Comparison of ENCODE assay signal across 25 cellular contexts in the genomic region with DNA sequence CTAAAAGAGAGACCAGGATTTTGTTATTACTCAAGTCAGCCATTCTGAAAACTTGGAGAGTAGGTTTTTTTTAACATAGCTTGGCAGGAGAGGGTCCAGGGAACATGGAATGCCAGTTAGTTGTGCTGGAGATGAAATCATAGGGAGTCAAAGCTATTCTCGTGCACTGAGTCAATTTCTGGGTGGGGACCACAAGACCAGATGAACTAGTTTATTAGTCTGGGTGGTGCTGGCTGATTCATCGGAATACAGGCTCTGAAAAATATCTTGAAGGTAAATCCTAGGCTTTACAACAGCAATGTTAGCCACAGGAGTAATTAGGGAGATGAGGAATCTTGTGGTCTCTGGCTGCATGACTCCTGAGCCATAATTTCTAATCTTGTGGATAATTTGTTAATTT.
DNase-seq lines count a peak whose midpoint lies in the region; ATAC-seq, FAIRE-seq and TF ChIP-seq lines count a peak whose summit lies in the region.
"Had no signal": no experiment of that assay in that cellular context is flagged by ENCODE, and none has a peak within 500 bp of the region (broad histone marks: within the 10 kb centered on the region; RNA-seq: fewer than 3 reads in every experiment).

No MANE protein-coding gene starts in this region.

- H3K27ac ChIP-seq in mammary epithelial cell (ENCODE audit: insufficient read depth, low read depth, low read length) (peak overlapping the region; percentile 42), keratinocyte (ENCODE audit: control insufficient read depth, insufficient read depth, low read length) (peak overlapping the region; percentile 40)
- H3K27ac ChIP-seq: ascending aorta, esophagus muscularis mucosa, KMS-11, tibial artery had no signal

- H2AFZ ChIP-seq in mammary epithelial cell (ENCODE audit: low read depth, low read length), result peak overlapping the region; percentile 16
- H2AFZ ChIP-seq in keratinocyte (ENCODE audit: control insufficient read depth, low read length), result no peak overlapping the region

- BruUV-seq in mammary epithelial cell (replicated peaks; lab: Mats Ljungman, UMichigan), result no TSS peak

- H4K20me1 ChIP-seq in mammary epithelial cell (ENCODE audit: insufficient read depth, low read length) (no peaks in the 10 kb centered on the region), keratinocyte (ENCODE audit: control insufficient read depth, extremely low read depth, insufficient read depth, low read length) (no peaks in the 10 kb centered on the region)

- DNase-seq in LoVo (ENCODE audit: low spot score) (peak; percentile 12), mammary epithelial cell (peak; percentile 94), keratinocyte (ENCODE audit: low read depth, low spot score) (peak; percentile 56), urothelium cell line (ENCODE audit: low spot score) (peak; percentile 13), left lobe of liver (ENCODE audit: low spot score) (no peak), left colon (no peak)
- no peak for DNase-seq in T-helper 2 cell treated with Interferon-gamma antibody and Interleukin-4, amounts not matched to agents 5 μg/mL and 100 μg/mL, for 36 hours (ENCODE audit: low spot score)
- DNase-seq: activated CD4-positive, alpha-beta T cell treated with anti-CD3 and anti-CD28 coated beads for 1 hour; activated naive CD4-positive, alpha-beta T cell treated with anti-CD3 and anti-CD28 coated beads, Interleukin-2, amount 10 ng/mL, durations not matched to agents 7 days and 5 days; activated T-cell treated with anti-CD3 and anti-CD28 coated beads, Interleukin-2, amount 50 U/mL, for 4 hours; NCI-H1092; NCI-H187 treated with DMSO at 0.1 percent for 48 hours; NCI-H226; NCI-H82; OCI-M1; small intestine; stimulated activated CD4-positive, alpha-beta T cell treated with anti-CD3 and anti-CD28 coated beads, Interleukin-4, amount 100 ng/mL, for 1 hour; stimulated activated naive CD4-positive, alpha-beta T cell treated with Interleukin-2 at 50 U/mL for 16 hours; tibial artery had no signal

- FAIRE-seq in keratinocyte (lab: Jason Lieb, UNC), result peak; percentile 93
- no peak for FAIRE-seq in urothelium cell line (lab: Jason Lieb, UNC)
- FAIRE-seq: GM12878, small intestine, TTC549 had no signal

- dilution Hi-C loops in mammary epithelial cell (cut with HindIII; ENCODE audit: low sequenced_read_pairs), result no loop called here
- dilution Hi-C loops in keratinocyte (cut with MboI; ENCODE audit: extremely low pct_ligation_motif_present, low sequenced_read_pairs), result no loop called here

- ATAC-seq in left lobe of liver, result no peak
- ATAC-seq in left colon, result no peak
- ATAC-seq: activated T-cell treated with anti-CD3 and anti-CD28 coated beads, Interleukin-2, amount 50 U/mL, for 4 hours; GM12878 had no signal

- CTCF ChIA-PET in mammary epithelial cell (lab: Charles Lee; ENCODE audit: low non-redundant PET), result no interaction called here

- no peaks in the 10 kb centered on the region for H3K9me1 ChIP-seq in keratinocyte (ENCODE audit: control insufficient read depth, extremely low read depth, insufficient read depth, low read length)

- peaks cover 18% of the 10 kb centered on the region for H3K9me3 Mint-ChIP-seq in T-helper 2 cell treated with Interferon-gamma antibody and Interleukin-4, amounts not matched to agents 5 μg/mL and 100 μg/mL, for 36 hours

- H3K36me3 ChIP-seq in mammary epithelial cell (ENCODE audit: insufficient read depth, low read length) (no peaks in the 10 kb centered on the region), keratinocyte (ENCODE audit: control insufficient read depth in 2 of 2, extremely low read depth in 1 of 2, insufficient read depth in 2 of 2, low read length in 2 of 2) (no peaks in the 10 kb centered on the region)
- H3K36me3 ChIP-seq: ascending aorta, esophagus muscularis mucosa, tibial artery had no signal

- H3K4me1 ChIP-seq in mammary epithelial cell (ENCODE audit: insufficient read depth, low read length) (peaks cover 6% of the 10 kb centered on the region), keratinocyte (ENCODE audit: control insufficient read depth, extremely low read depth, insufficient read depth, low read length) (peaks cover 12% of the 10 kb centered on the region)
- H3K4me1 ChIP-seq: ascending aorta, esophagus muscularis mucosa, tibial artery had no signal

- H3K9ac ChIP-seq in mammary epithelial cell (ENCODE audit: insufficient read depth, low read length) (no peak overlapping the region), keratinocyte (ENCODE audit: control insufficient read depth, extremely low read depth, insufficient read depth, low read length) (no peak overlapping the region)
- H3K9ac ChIP-seq: KMS-11 had no signal

- no peaks in the 10 kb centered on the region for H3K79me2 ChIP-seq in mammary epithelial cell (ENCODE audit: insufficient read depth, low read length)
- no peaks in the 10 kb centered on the region for H3K79me2 ChIP-seq in keratinocyte (ENCODE audit: control insufficient read depth, insufficient read depth, low read length)

- no peak overlapping the region for H3K4me3 Mint-ChIP-seq in T-helper 2 cell treated with Interferon-gamma antibody and Interleukin-4, amounts not matched to agents 5 μg/mL and 100 μg/mL, for 36 hours
- H3K4me3 Mint-ChIP-seq: activated naive CD4-positive, alpha-beta T cell treated with anti-CD3 and anti-CD28 coated beads, Interleukin-2, amount 10 ng/mL, durations not matched to agents 7 days and 5 days; activated T-cell treated with anti-CD3 and anti-CD28 coated beads, Interleukin-2, amount 50 U/mL, for 4 hours; neural crest cell had no signal

- H3K9me3 ChIP-seq in mammary epithelial cell (replicated peaks; ENCODE audit: insufficient read depth, low read length) (no peaks in the 10 kb centered on the region), keratinocyte (ENCODE audit: control insufficient read depth, low read depth, low read length) (peaks cover 1% of the 10 kb centered on the region)
- H3K9me3 ChIP-seq: ascending aorta, tibial artery had no signal

- H3K36me3 Mint-ChIP-seq in T-helper 2 cell treated with Interferon-gamma antibody and Interleukin-4, amounts not matched to agents 5 μg/mL and 100 μg/mL, for 36 hours (ENCODE audit: low read depth), result no peaks in the 10 kb centered on the region
- H3K36me3 Mint-ChIP-seq: activated naive CD4-positive, alpha-beta T cell treated with anti-CD3 and anti-CD28 coated beads, Interleukin-2, amount 10 ng/mL, durations not matched to agents 7 days and 5 days had no signal

- no peak overlapping the region for H3K27ac Mint-ChIP-seq in T-helper 2 cell treated with Interferon-gamma antibody and Interleukin-4, amounts not matched to agents 5 μg/mL and 100 μg/mL, for 36 hours
- H3K27ac Mint-ChIP-seq: activated naive CD4-positive, alpha-beta T cell treated with anti-CD3 and anti-CD28 coated beads, Interleukin-2, amount 10 ng/mL, durations not matched to agents 7 days and 5 days had no signal

- H3K27me3 ChIP-seq in mammary epithelial cell (ENCODE audit: insufficient read depth, low read length) (no peaks in the 10 kb centered on the region), keratinocyte (ENCODE audit: control insufficient read depth, extremely low read depth, insufficient read depth, low read length) (no peaks in the 10 kb centered on the region)
- H3K27me3 ChIP-seq: ascending aorta, esophagus muscularis mucosa, tibial artery had no signal

- H3K4me3 ChIP-seq in mammary epithelial cell (replicated peaks in 1 of 3; ENCODE audit: insufficient read depth in 1 of 3, low read depth in 2 of 3, low read length in 3 of 3) (no peak overlapping the region), keratinocyte (ENCODE audit: control insufficient read depth in 2 of 3, extremely low read depth in 1 of 3, insufficient read depth in 2 of 3, low read depth in 1 of 3, low read length in 3 of 3) (no peak overlapping the region)
- H3K4me3 ChIP-seq: ascending aorta, esophagus muscularis mucosa, GM12878, tibial artery had no signal

- intact Hi-C loops in mammary epithelial cell (cut with micrococcal nuclease), result loop anchor here (10.0 kb wide), 1 partner anchor 57 kb away; no protein-coding TSS in a partner anchor
- intact Hi-C loops in left colon (cut with DNase I, micrococcal nuclease), result no loop called here

- TF ChIP-seq CTCF in mammary epithelial cell (conservative IDR thresholded peaks at IDR 0.05 in 1 of 2, IDR thresholded peaks at IDR 0.05 in 1 of 2; ENCODE audit: extremely low read depth in 1 of 2, insufficient read depth in 1 of 2, low read depth in 1 of 2, low read length in 2 of 2) (no peak), keratinocyte (optimal IDR thresholded peaks at IDR 0.05 in 1 of 3, IDR thresholded peaks at IDR 0.05 in 1 of 3, conservative IDR thresholded peaks at IDR 0.05 in 1 of 3; ENCODE audit: extremely low read depth in 1 of 3, insufficient read depth in 2 of 3, low read length in 3 of 3) (no peak)

- 0% methylated on average over 2 of the region's 2 CpGs for WGBS in mammary epithelial cell (ENCODE audit: low coverage, missing lambda C conversion rate)

- in situ Hi-C loops in mammary epithelial cell (cut with MboI; ENCODE audit: low sequenced_read_pairs in 2 of 2), result no loop called here

- H3K27me3 Mint-ChIP-seq in T-helper 2 cell treated with Interferon-gamma antibody and Interleukin-4, amounts not matched to agents 5 μg/mL and 100 μg/mL, for 36 hours (ENCODE audit: low read depth), result no peaks in the 10 kb centered on the region
- H3K27me3 Mint-ChIP-seq: activated naive CD4-positive, alpha-beta T cell treated with anti-CD3 and anti-CD28 coated beads, Interleukin-2, amount 10 ng/mL, durations not matched to agents 7 days and 5 days had no signal

- peak overlapping the region; percentile 37 for H3K4me2 ChIP-seq in mammary epithelial cell (ENCODE audit: insufficient read depth, low read depth, low read length)
- H3K4me2 ChIP-seq in keratinocyte (ENCODE audit: control insufficient read depth, extremely low read depth, insufficient read depth, low read depth, low read length), result peak overlapping the region; percentile 58
- H3K4me2 ChIP-seq: KMS-11 had no signal

- H3K4me1 Mint-ChIP-seq in T-helper 2 cell treated with Interferon-gamma antibody and Interleukin-4, amounts not matched to agents 5 μg/mL and 100 μg/mL, for 36 hours (ENCODE audit: low read depth), result no peaks in the 10 kb centered on the region
- H3K4me1 Mint-ChIP-seq: activated naive CD4-positive, alpha-beta T cell treated with anti-CD3 and anti-CD28 coated beads, Interleukin-2, amount 10 ng/mL, durations not matched to agents 7 days and 5 days; neural crest cell had no signal

Comparison
In these comparisons a context has a peak if more than half of its experiments do, and no peak if none do; other contexts are left out.
1. DNase-seq: peak in LoVo (single experiment), mammary epithelial cell (single experiment), keratinocyte (single experiment) and urothelium cell line (single experiment); none in T-helper 2 cell treated with Interferon-gamma antibody and Interleukin-4, amounts not matched to agents 5 μg/mL and 100 μg/mL, for 36 hours (single experiment), left lobe of liver (single experiment) and left colon (0 of 2).